Comparison of ENCODE assay signal across 14 cellular contexts in genomic region chr6:109303647-109304283, GRCh38.
DNase-seq lines count a peak whose midpoint lies in the region; ATAC-seq and TF ChIP-seq lines count a peak whose summit lies in the region.
"Had no signal": no experiment of that assay in that cellular context is flagged by ENCODE, and none has a peak within 500 bp of the region (broad histone marks: within the 10 kb centered on the region; RNA-seq: fewer than 3 reads in every experiment).

No MANE protein-coding gene starts in this region.

- no peaks in the 10 kb centered on the region for H3K36me3 ChIP-seq in esophagus muscularis mucosa
- H3K36me3 ChIP-seq: lower lobe of right lung, thyroid gland had no signal

- TF ChIP-seq EP300 in esophagus muscularis mucosa (IDR thresholded peaks at IDR 0.05) = no peak

- no peak overlapping the region for H3K4me3 Mint-ChIP-seq in stimulated activated effector memory CD8-positive, alpha-beta T cell treated with anti-CD3 and anti-CD28 coated beads, Interleukin-12 subunit alpha, Interleukin-12 subunit beta, amount 100 ng/mL, for 72 hours

- H3K27ac Mint-ChIP-seq in activated naive CD4-positive, alpha-beta T cell treated with anti-CD3 and anti-CD28 coated beads, Interleukin-2, amount 50 U/mL, for 72 hours = peak overlapping the region; percentile 21 to 60
- peak overlapping the region; percentile 18 for H3K27ac Mint-ChIP-seq in stimulated activated effector memory CD8-positive, alpha-beta T cell treated with anti-CD3 and anti-CD28 coated beads, Interleukin-12 subunit alpha, Interleukin-12 subunit beta, amount 100 ng/mL, for 72 hours

- ATAC-seq in activated naive CD4-positive, alpha-beta T cell treated with anti-CD3 and anti-CD28 coated beads, Interleukin-2, amount 50 U/mL, for 72 hours = no peak
- no peak for ATAC-seq in stimulated activated effector memory CD8-positive, alpha-beta T cell treated with anti-CD3 and anti-CD28 coated beads, Interleukin-12 subunit alpha, Interleukin-12 subunit beta, amount 100 ng/mL, for 72 hours

- no peaks in the 10 kb centered on the region for H3K27me3 ChIP-seq in esophagus muscularis mucosa
- H3K27me3 ChIP-seq: thyroid gland had no signal

- H3K9me3 Mint-ChIP-seq in activated naive CD4-positive, alpha-beta T cell treated with anti-CD3 and anti-CD28 coated beads, Interleukin-2, amount 50 U/mL, for 72 hours = no peaks in the 10 kb centered on the region
- H3K9me3 Mint-ChIP-seq in stimulated activated effector memory CD8-positive, alpha-beta T cell treated with anti-CD3 and anti-CD28 coated beads, Interleukin-12 subunit alpha, Interleukin-12 subunit beta, amount 100 ng/mL, for 72 hours = no peaks in the 10 kb centered on the region

- H3K36me3 Mint-ChIP-seq in activated naive CD4-positive, alpha-beta T cell treated with anti-CD3 and anti-CD28 coated beads, Interleukin-2, amount 50 U/mL, for 72 hours = no peaks in the 10 kb centered on the region
- H3K36me3 Mint-ChIP-seq in stimulated activated effector memory CD8-positive, alpha-beta T cell treated with anti-CD3 and anti-CD28 coated beads, Interleukin-12 subunit alpha, Interleukin-12 subunit beta, amount 100 ng/mL, for 72 hours = no peaks in the 10 kb centered on the region

- H3K4me3 ChIP-seq in esophagus muscularis mucosa = no peak overlapping the region
- H3K4me3 ChIP-seq: lower lobe of right lung, thyroid gland had no signal

- H3K4me1 ChIP-seq in esophagus muscularis mucosa = peaks cover 48 to 70% (median 59%) of the 10 kb centered on the region in 4 donors

- in situ Hi-C loops in G401 (cut with HindIII; ENCODE audit: low sequenced_read_pairs) = no loop called here

- TF ChIP-seq POLR2A in esophagus muscularis mucosa (IDR thresholded peaks at IDR 0.05; ENCODE audit: low read depth) = no peak

- no peak for DNase-seq in activated naive CD4-positive, alpha-beta T cell treated with anti-CD3 and anti-CD28 coated beads, Interleukin-2, amount 50 U/mL, for 72 hours (ENCODE audit: low spot score in 2 of 2)
- no peak for DNase-seq in activated naive CD4-positive, alpha-beta T cell treated with anti-CD3 and anti-CD28 coated beads, Interleukin-2, amount 50 U/mL, for 16 hours
- DNase-seq in NCI-H69 (lab: John Stamatoyannopoulos, UW) (peak; percentile 5), esophagus muscularis mucosa (ENCODE audit: extremely low spot score) (no peak), DMS 273 treated with DMSO at 0.1 percent for 48 hours (lab: John Stamatoyannopoulos, UW) (no peak), mesenteric fat pad (ENCODE audit: low spot score) (no peak), G401 (ENCODE audit: low spot score) (no peak)
- DNase-seq in stimulated activated effector memory CD8-positive, alpha-beta T cell treated with anti-CD3 and anti-CD28 coated beads, Interleukin-12 subunit alpha, Interleukin-12 subunit beta, amount 100 ng/mL, for 72 hours (ENCODE audit: low spot score in 2 of 2) = no peak
- DNase-seq: activated CD4-positive, CD25-positive, alpha-beta regulatory T cell treated with anti-CD3 and anti-CD28 coated beads, Interleukin-2, amount 50 U/mL, for 72 hours; activated T-cell treated with anti-CD3 and anti-CD28 coated beads for 4 hours; amniotic stem cell; dermis blood vessel endothelial cell; lower lobe of right lung had no signal

- peaks cover 31% of the 10 kb centered on the region for H3K4me1 Mint-ChIP-seq in stimulated activated effector memory CD8-positive, alpha-beta T cell treated with anti-CD3 and anti-CD28 coated beads, Interleukin-12 subunit alpha, Interleukin-12 subunit beta, amount 100 ng/mL, for 72 hours

- H3K9me3 ChIP-seq in esophagus muscularis mucosa = no peaks in the 10 kb centered on the region
- H3K9me3 ChIP-seq: lower lobe of right lung, thyroid gland had no signal

- 47% methylated on average over 6 of the region's 6 CpGs for WGBS in esophagus muscularis mucosa

- H3K27ac ChIP-seq in esophagus muscularis mucosa (replicated peaks in 1 of 4) = peak overlapping the region; percentile 68 to 85 (median 82)
- H3K27ac ChIP-seq: lower lobe of right lung, thyroid gland had no signal

- intact Hi-C loops in esophagus muscularis mucosa (cut with DNase I) = loop anchor here (5.0 kb wide), 1 partner anchor 79 kb away; the partner anchor contains the start of gene CD164

- no peak for TF ChIP-seq CTCF in esophagus muscularis mucosa (IDR thresholded peaks at IDR 0.05)
